In genomic region chr15:68143129-68143528, GRCh38 we compare ENCODE assay signal across 29 cellular contexts.
"Had no signal": no experiment of that assay in that cellular context is flagged by ENCODE, and none has a peak within 500 bp of the region (broad histone marks: within the 10 kb centered on the region; RNA-seq: fewer than 3 reads in every experiment).

No MANE protein-coding gene starts in this region.

- DNase-seq: naive thymus-derived CD4-positive, alpha-beta T cell; natural killer cell; occipital lobe; pancreas; retina; spleen; stimulated activated CD4-positive, alpha-beta T cell treated with anti-CD3 and anti-CD28 coated beads, Interleukin-12 subunit alpha, Interleukin-12 subunit beta, amount 100 ng/mL, for 4 hours; stimulated activated CD4-positive, alpha-beta T cell treated with anti-CD3 and anti-CD28 coated beads, Interleukin-1b, Interleukin-23, amount 100 ng/mL, for 48 hours; stimulated activated CD4-positive, alpha-beta T cell treated with anti-CD3 and anti-CD28 coated beads, Interleukin-4, amount 100 ng/mL, for 1 hour; stimulated activated CD4-positive, alpha-beta T cell treated with anti-CD3 and anti-CD28 coated beads, Interleukin-4, amount 100 ng/mL, for 4 hours; stimulated activated CD8-positive, alpha-beta memory T cell treated with anti-CD3 and anti-CD28 coated beads, Interleukin-4, amount 100 ng/mL, for 48 hours; stimulated activated naive B cell treated with anti-CD40 and anti-IgM and Interleukin-4, amounts not matched to agents 10 μg/mL and 1 μg/mL and 100 μg/mL, for 72 hours; stimulated activated naive CD4-positive, alpha-beta T cell treated with Interleukin-2 at 50 U/mL for 16 hours; stomach; thyroid gland; trophoblast cell; upper lobe of left lung had no signal

- H3K9ac ChIP-seq: neural progenitor cell had no signal

- H3K36me3 Mint-ChIP-seq: natural killer cell had no signal

- H3K4me2 ChIP-seq: neural progenitor cell, smooth muscle cell had no signal

- H3K4me3 Mint-ChIP-seq: naive thymus-derived CD4-positive, alpha-beta T cell; natural killer cell; nephron; neural progenitor cell; stimulated activated naive B cell treated with anti-CD40 and anti-IgM and Interleukin-4, amounts not matched to agents 10 μg/mL and 1 μg/mL and 100 μg/mL, for 72 hours; stimulated activated naive CD8-positive, alpha-beta T cell treated with anti-CD3 and anti-CD28 coated beads, Interleukin-15, Interleukin-2, amounts not matched to agents 100 ng/mL and 50 ng/mL, for 24 hours had no signal

- H2AFZ ChIP-seq: neural progenitor cell had no signal

- H3K27me3 Mint-ChIP-seq: naive thymus-derived CD4-positive, alpha-beta T cell; stimulated activated naive B cell treated with anti-CD40 and anti-IgM and Interleukin-4, amounts not matched to agents 10 μg/mL and 1 μg/mL and 100 μg/mL, for 72 hours; stimulated activated naive CD8-positive, alpha-beta T cell treated with anti-CD3 and anti-CD28 coated beads, Interleukin-15, Interleukin-2, amounts not matched to agents 100 ng/mL and 50 ng/mL, for 24 hours had no signal

- FAIRE-seq: urothelium cell line had no signal

- H3K36me3 ChIP-seq: prostate gland had no signal

- H3K9me3 ChIP-seq: pancreas, prostate gland, right atrium auricular region, spleen, stomach, thoracic aorta, thyroid gland, tibial nerve, upper lobe of left lung, vagina had no signal

- H3K9me3 Mint-ChIP-seq: naive thymus-derived CD4-positive, alpha-beta T cell; natural killer cell; nephron; neural progenitor cell; stimulated activated naive B cell treated with anti-CD40 and anti-IgM and Interleukin-4, amounts not matched to agents 10 μg/mL and 1 μg/mL and 100 μg/mL, for 72 hours; stimulated activated naive CD8-positive, alpha-beta T cell treated with anti-CD3 and anti-CD28 coated beads, Interleukin-15, Interleukin-2, amounts not matched to agents 100 ng/mL and 50 ng/mL, for 24 hours had no signal

- H3K27ac ChIP-seq: neural progenitor cell, pancreas, prostate gland, right atrium auricular region, skin epidermis, spleen, stomach, thoracic aorta, thyroid gland, tibial nerve, upper lobe of left lung, vagina had no signal

- H3K4me3 ChIP-seq: neural progenitor cell, pancreas, prostate gland, right atrium auricular region, skin epidermis, smooth muscle cell, spleen, stomach, thoracic aorta, thyroid gland, tibial nerve, upper lobe of left lung, vagina had no signal

- H3K27me3 ChIP-seq: neural progenitor cell, pancreas, right atrium auricular region, spleen, stomach, thyroid gland, tibial nerve, upper lobe of left lung, vagina had no signal

- ATAC-seq: naive thymus-derived CD4-positive, alpha-beta T cell; natural killer cell; pancreas; sciatic nerve; stimulated activated naive B cell treated with anti-CD40 and anti-IgM and Interleukin-4, amounts not matched to agents 10 μg/mL and 1 μg/mL and 100 μg/mL, for 72 hours had no signal

- H3K4me1 ChIP-seq: neural progenitor cell, prostate gland, right atrium auricular region had no signal

- H3K27ac Mint-ChIP-seq: natural killer cell; nephron; neural progenitor cell; stimulated activated naive B cell treated with anti-CD40 and anti-IgM and Interleukin-4, amounts not matched to agents 10 μg/mL and 1 μg/mL and 100 μg/mL, for 72 hours; stimulated activated naive CD8-positive, alpha-beta T cell treated with anti-CD3 and anti-CD28 coated beads, Interleukin-15, Interleukin-2, amounts not matched to agents 100 ng/mL and 50 ng/mL, for 24 hours had no signal
